In genomic region chr2:74198461-74199274, GRCh38 we compare ENCODE assay signal across 8 cellular contexts. TPM values are rescaled to one million over a fixed set of nuclear protein-coding genes. Genes with fewer than 3 reads are reported as not detected.
DNase-seq lines count a peak whose midpoint lies in the region; ATAC-seq, FAIRE-seq and TF ChIP-seq lines count a peak whose summit lies in the region.

Gene MTHFD2, plus strand, starts transcription at chr2:74198615. Its CDS starts 27 bp downstream, at chr2:74198642.

- intact Hi-C loops in activated CD4-positive, alpha-beta T cell treated with anti-CD3 and anti-CD28 coated beads for 36 hours (cut with DNase I, micrococcal nuclease): loop anchor here (1.0 to 5.0 kb wide), 12 partner anchors 20 to 965 kb away; partner anchors contain the start of genes DGUOK (in 2 of the 2), MOB1A (in 2 of the 2), PRADC1 (in 1 of the 2) and TET3 (in 1 of the 2)
- intact Hi-C loops in left colon (cut with DNase I, micrococcal nuclease): no loop called here

- peak within 1 kb of the TSS; percentile 100 for H3K4me3 Mint-ChIP-seq in activated CD4-positive, alpha-beta T cell treated with anti-CD3 and anti-CD28 coated beads for 36 hours

- peak; percentile 95 for FAIRE-seq in GM19239 (lab: Jason Lieb, UNC)

- H3K4me3 ChIP-seq in BJ (ENCODE audit: low read depth, low read length): peak within 1 kb of the TSS; percentile 100

- H3K9me3 Mint-ChIP-seq in activated CD4-positive, alpha-beta T cell treated with anti-CD3 and anti-CD28 coated beads for 36 hours (ENCODE audit: low read depth): no peaks in the 10 kb centered on the region

- H3K4me1 Mint-ChIP-seq in activated CD4-positive, alpha-beta T cell treated with anti-CD3 and anti-CD28 coated beads for 36 hours: peaks cover 40% of the 10 kb centered on the region

- no peaks in the 10 kb centered on the region for H3K27me3 Mint-ChIP-seq in activated CD4-positive, alpha-beta T cell treated with anti-CD3 and anti-CD28 coated beads for 36 hours

- no peaks in the 10 kb centered on the region for H3K27me3 ChIP-seq in BJ (ENCODE audit: control insufficient read depth, insufficient read depth, low read length)

- H3K36me3 ChIP-seq in BJ (ENCODE audit: control insufficient read depth, insufficient read depth, low read length): no peaks in the 10 kb centered on the region

- peak within 1 kb of the TSS; percentile 100 for H3K27ac Mint-ChIP-seq in activated CD4-positive, alpha-beta T cell treated with anti-CD3 and anti-CD28 coated beads for 36 hours

- CTCF ChIA-PET in BJ (lab: Yijun Ruan, JAX): interaction anchor here (0.8 to 2.1 kb wide), 13 partner anchors 9 to 374 kb away, joined by 3 to 10 read pairs (median 4); partner anchors contain the start of gene MOB1A
- CTCF ChIA-PET in activated CD4-positive, alpha-beta T cell treated with anti-CD3 and anti-CD28 coated beads for 36 hours (lab: Charles Lee): interaction anchor here (0.6 to 3.6 kb wide), 11 partner anchors 12 to 370 kb away, joined by 3 to 19 read pairs (median 3); partner anchors contain the start of genes BOLA3, MOB1A, STAMBP and WBP1

- POLR2A ChIA-PET in BJ (lab: Charles Lee): no interaction called here
- POLR2A ChIA-PET in activated CD4-positive, alpha-beta T cell treated with anti-CD3 and anti-CD28 coated beads for 36 hours (lab: Charles Lee): interaction anchor here (0.7 to 2.6 kb wide), 6 partner anchors 9 to 52 kb away, joined by 3 to 32 read pairs (median 5); partner anchors contain the start of gene MOB1A

- ATAC-seq in HG03457 (IDR thresholded peaks at IDR 0.05; ENCODE audit: unreplicated experiment) (peak; percentile 86), left colon (peak; percentile 96)
- ATAC-seq in activated CD4-positive, alpha-beta T cell treated with anti-CD3 and anti-CD28 coated beads for 36 hours: peak; percentile 90

- peak; percentile 91 for TF ChIP-seq CTCF in BJ (IDR thresholded peaks at IDR 0.05; ENCODE audit: insufficient read depth, low read depth, low read length)

- H3K27ac ChIP-seq in cingulate gyrus (ENCODE audit: low read depth, low read length): peak within 1 kb of the TSS; percentile 47

- peaks cover 46% of the 10 kb centered on the region for H3K36me3 Mint-ChIP-seq in activated CD4-positive, alpha-beta T cell treated with anti-CD3 and anti-CD28 coated beads for 36 hours (ENCODE audit: low read depth)

- DNase-seq in BJ (ENCODE audit: low read depth) (peak; percentile 84), GM19239 (ENCODE audit: insufficient read length, low spot score) (peak; percentile 86), NCI-H524 (lab: John Stamatoyannopoulos, UW) (peak; percentile 93 to 98), left colon (peak; percentile 94 to 96)
- peak; percentile 96 for DNase-seq in activated CD4-positive, alpha-beta T cell treated with anti-CD3 and anti-CD28 coated beads for 36 hours
- peak; percentile 95 for DNase-seq in stimulated activated CD4-positive, alpha-beta T cell treated with anti-CD3 and anti-CD28 coated beads, Interleukin-1b, Interleukin-23, amount 100 ng/mL, for 48 hours

RNA-seq across cellular contexts. Expression of gene MTHFD2, which starts in this region (rescaled TPM):
- 282 and 380 TPM in 2 replicates for polyA plus RNA-seq in BJ (2011; rRNA removed)
- 200 and 277 TPM in 2 replicates for polyA minus RNA-seq in BJ (2011; rRNA and poly(A)+ RNA removed)
- total RNA-seq in activated CD4-positive, alpha-beta T cell treated with anti-CD3 and anti-CD28 coated beads for 36 hours: 100 to 1,000 TPM; 411 to 453 TPM
- total RNA-seq in left colon: 10 to 100 TPM; 23.4 to 53.4 TPM

Comparison
In these comparisons a context has a peak if more than half of its experiments do, and no peak if none do; other contexts are left out.
1. Peak in every context shown above with its lines: DNase-seq, ATAC-seq, H3K4me3 ChIP-seq and H3K27ac ChIP-seq.
2. RNA of gene MTHFD2 (total RNA-seq): 411 to 453 TPM in activated CD4-positive, alpha-beta T cell treated with anti-CD3 and anti-CD28 coated beads for 36 hours; 23.4 to 53.4 TPM in left colon; every median in the first group is over 4 times any median in the second.
3. intact Hi-C loops: an anchor here in activated CD4-positive, alpha-beta T cell treated with anti-CD3 and anti-CD28 coated beads for 36 hours (1.0 to 5.0 kb wide); none called in left colon.